22 cellular contexts compared by ENCODE assay signal in the genomic region with DNA sequence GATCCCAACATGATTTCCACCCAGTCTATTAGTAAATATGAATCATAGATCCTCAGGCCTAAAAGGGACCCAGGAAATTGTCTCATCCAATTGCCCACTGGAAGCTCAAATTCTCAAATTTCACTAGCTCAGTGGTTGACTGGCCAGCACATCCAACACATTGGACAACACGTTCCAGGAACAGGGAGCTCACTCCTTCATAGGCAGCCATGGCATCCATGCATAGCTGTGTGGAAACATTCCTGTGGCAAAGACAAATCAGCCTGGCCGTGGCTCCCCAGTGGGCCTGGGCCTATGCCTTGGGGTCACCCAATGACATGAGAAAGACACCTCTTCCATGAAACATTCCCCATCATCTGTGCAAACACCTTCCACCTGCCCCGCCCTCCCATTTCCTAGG.
DNase-seq lines count a peak whose midpoint lies in the region; ATAC-seq and TF ChIP-seq lines count a peak whose summit lies in the region.
"Had no signal": no experiment of that assay in that cellular context is flagged by ENCODE, and none has a peak within 500 bp of the region (broad histone marks: within the 10 kb centered on the region; RNA-seq: fewer than 3 reads in every experiment).

No MANE protein-coding gene starts in this region.

- H3K4me3 ChIP-seq in mammary epithelial cell (replicated peaks in 1 of 3; ENCODE audit: insufficient read depth in 1 of 3, low read depth in 2 of 3, low read length in 3 of 3) (no peak overlapping the region), mesenchymal stem cell (ENCODE audit: insufficient read depth in 1 of 2, low read depth in 1 of 2, low read length in 2 of 2) (no peak overlapping the region), MG63 (no peak overlapping the region), suprapubic skin (no peak overlapping the region)
- H3K4me3 ChIP-seq: heart right ventricle, lower lobe of right lung, prostate gland, testis had no signal

- no peak overlapping the region for H3K4ac ChIP-seq in mesenchymal stem cell (ENCODE audit: low read depth in 1 of 2, low read length in 2 of 2)

- dilution Hi-C loops in mammary epithelial cell (cut with HindIII; ENCODE audit: low sequenced_read_pairs) = no loop called here

- H3K23ac ChIP-seq in mesenchymal stem cell (ENCODE audit: low read length in 2 of 2) = no peak overlapping the region

- ATAC-seq in HG03280 (IDR thresholded peaks at IDR 0.05; ENCODE audit: unreplicated experiment) = no peak
- ATAC-seq: heart right ventricle, lower lobe of right lung, Right ventricle myocardium inferior had no signal

- H3K9ac ChIP-seq in mammary epithelial cell (ENCODE audit: insufficient read depth, low read length) (no peak overlapping the region), mesenchymal stem cell (ENCODE audit: low read length) (no peak overlapping the region)
- H3K9ac ChIP-seq: KMS-11 had no signal

- DNase-seq in AG08395 (ENCODE audit: low spot score) (peak; percentile 27), HCEC 1CT (peak; percentile 74), mammary epithelial cell (peak; percentile 20), mesenchymal stem cell (no peak), MG63 (no peak), suprapubic skin (ENCODE audit: low spot score in 2 of 2) (no peak)
- DNase-seq in activated T-cell treated with anti-CD3 and anti-CD28 coated beads, Interleukin-2, amount 50 U/mL, for 1 hour = no peak
- DNase-seq: activated B cell treated with CpG ODN at 0.5 μM for 24 hours; activated naive CD4-positive, alpha-beta T cell treated with Interleukin-2 at 50 U/mL for 16 hours; DMS153; GDM1; heart right ventricle; lower lobe of right lung; MV-4-11; NCI-H1436 treated with DMSO at 0.1 percent for 48 hours; stimulated activated CD4-positive, alpha-beta T cell treated with anti-CD3 and anti-CD28 coated beads, Interleukin-15, amount 100 ng/mL, for 24 hours; stimulated activated naive CD4-positive, alpha-beta T cell treated with Interleukin-2 at 50 U/mL for 16 hours; testis had no signal

- BruUV-seq in mammary epithelial cell (replicated peaks; lab: Mats Ljungman, UMichigan) = no TSS peak

- TF ChIP-seq POLR2A in suprapubic skin (IDR thresholded peaks at IDR 0.05) = no peak

- TF ChIP-seq EP300 in suprapubic skin (IDR thresholded peaks at IDR 0.05) = no peak

- WGBS in mammary epithelial cell (ENCODE audit: low coverage, missing lambda C conversion rate) = 100% methylated on average over 3 of the region's 3 CpGs
- WGBS in mesenchymal stem cell = 95% methylated on average over 3 of the region's 3 CpGs
- 91% methylated on average over 3 of the region's 3 CpGs for WGBS in suprapubic skin

- H2AFZ ChIP-seq in mammary epithelial cell (ENCODE audit: low read depth, low read length) (no peak overlapping the region), mesenchymal stem cell (ENCODE audit: low read depth, low read length) (no peak overlapping the region)

- peak overlapping the region; percentile 2 for H4K8ac ChIP-seq in mesenchymal stem cell (ENCODE audit: low read length)

- H3K27ac ChIP-seq in mammary epithelial cell (ENCODE audit: insufficient read depth, low read depth, low read length) = no peak overlapping the region
- no peak overlapping the region for H3K27ac ChIP-seq in mesenchymal stem cell (ENCODE audit: low read length, poor library complexity, severe bottlenecking)
- H3K27ac ChIP-seq in suprapubic skin = no peak overlapping the region
- H3K27ac ChIP-seq: heart right ventricle, KMS-11, lower lobe of right lung, prostate gland, testis had no signal

- H3K27me3 ChIP-seq in mammary epithelial cell (ENCODE audit: insufficient read depth, low read length) (no peaks in the 10 kb centered on the region), mesenchymal stem cell (ENCODE audit: control insufficient read depth in 1 of 2, insufficient read depth in 1 of 2, low read length in 2 of 2) (no peaks in the 10 kb centered on the region), MG63 (no peaks in the 10 kb centered on the region), suprapubic skin (no peaks in the 10 kb centered on the region)
- H3K27me3 ChIP-seq: heart right ventricle, testis had no signal

- TF ChIP-seq CTCF in mammary epithelial cell (conservative IDR thresholded peaks at IDR 0.05 in 1 of 2, IDR thresholded peaks at IDR 0.05 in 1 of 2; ENCODE audit: extremely low read depth in 1 of 2, insufficient read depth in 1 of 2, low read depth in 1 of 2, low read length in 2 of 2) (no peak), suprapubic skin (IDR thresholded peaks at IDR 0.05) (no peak)

- in situ Hi-C loops in mammary epithelial cell (cut with MboI; ENCODE audit: low sequenced_read_pairs in 2 of 2) = no loop called here

- H3K4me1 ChIP-seq in mammary epithelial cell (ENCODE audit: insufficient read depth, low read length) = peaks cover 29% of the 10 kb centered on the region
- H3K4me1 ChIP-seq in mesenchymal stem cell (ENCODE audit: control insufficient read depth, insufficient read depth, low read depth, low read length) = peaks cover 9% of the 10 kb centered on the region
- H3K4me1 ChIP-seq in suprapubic skin = peaks cover 32% of the 10 kb centered on the region
- H3K4me1 ChIP-seq: prostate gland had no signal

- H4K20me1 ChIP-seq in mammary epithelial cell (ENCODE audit: insufficient read depth, low read length) = no peaks in the 10 kb centered on the region

- peak overlapping the region in 1 of 2 experiments; percentile 35 for H3K14ac ChIP-seq in mesenchymal stem cell (ENCODE audit: low read length in 2 of 2)

- H3K36me3 ChIP-seq in mammary epithelial cell (ENCODE audit: insufficient read depth, low read length) (no peaks in the 10 kb centered on the region), mesenchymal stem cell (ENCODE audit: control insufficient read depth in 1 of 2, insufficient read depth in 2 of 2, low read depth in 1 of 2, low read length in 2 of 2) (no peaks in the 10 kb centered on the region), MG63 (no peaks in the 10 kb centered on the region), suprapubic skin (no peaks in the 10 kb centered on the region)
- H3K36me3 ChIP-seq: heart right ventricle, lower lobe of right lung, prostate gland had no signal

- no peaks in the 10 kb centered on the region for H3K9me3 ChIP-seq in mammary epithelial cell (replicated peaks; ENCODE audit: insufficient read depth, low read length)
- peaks cover 1% of the 10 kb centered on the region for H3K9me3 ChIP-seq in mesenchymal stem cell (ENCODE audit: control insufficient read depth, low read length)
- H3K9me3 ChIP-seq in MG63 = peaks cover 16% of the 10 kb centered on the region
- no peaks in the 10 kb centered on the region for H3K9me3 ChIP-seq in suprapubic skin
- H3K9me3 ChIP-seq: lower lobe of right lung, prostate gland, testis had no signal

- no peak overlapping the region for H2BK120ac ChIP-seq in mesenchymal stem cell (ENCODE audit: low read depth, low read length)

- peak overlapping the region; percentile 13 to 61 for H2BK12ac ChIP-seq in mesenchymal stem cell (ENCODE audit: low read length in 2 of 2)

- intact Hi-C loops in mammary epithelial cell (cut with micrococcal nuclease) = no loop called here

- H2BK15ac ChIP-seq in mesenchymal stem cell (ENCODE audit: low read depth, poor library complexity, severe bottlenecking) = no peak overlapping the region

- H2BK5ac ChIP-seq in mesenchymal stem cell (ENCODE audit: low read depth, low read length, poor library complexity, severe bottlenecking) = no peak overlapping the region

- H4K91ac ChIP-seq in mesenchymal stem cell (ENCODE audit: low read length) = peak overlapping the region; percentile 34

- H3K4me2 ChIP-seq in mammary epithelial cell (ENCODE audit: insufficient read depth, low read depth, low read length) (no peak overlapping the region), mesenchymal stem cell (ENCODE audit: low read length, poor library complexity, severe bottlenecking) (no peak overlapping the region)
- H3K4me2 ChIP-seq: KMS-11 had no signal

- H3K79me2 ChIP-seq in mammary epithelial cell (ENCODE audit: insufficient read depth, low read length) = no peaks in the 10 kb centered on the region

- peak overlapping the region in 1 of 2 experiments; percentile 46 for H3K18ac ChIP-seq in mesenchymal stem cell (ENCODE audit: low read depth in 1 of 2, low read length in 2 of 2)

- CTCF ChIA-PET in mammary epithelial cell (lab: Charles Lee; ENCODE audit: low non-redundant PET) = interaction anchor here (0.6 kb wide), 1 partner anchor 40 kb away, joined by 10 read pairs; no protein-coding TSS in a partner anchor

- no peak overlapping the region for H2AK5ac ChIP-seq in mesenchymal stem cell (ENCODE audit: low read length, severe bottlenecking)

- H3K79me1 ChIP-seq in mesenchymal stem cell (replicated peaks; ENCODE audit: low read length, poor library complexity, severe bottlenecking) = no peaks in the 10 kb centered on the region

Comparison
In these comparisons a context has a peak if more than half of its experiments do, and no peak if none do; other contexts are left out.
1. DNase-seq: peak in AG08395 (single experiment), HCEC 1CT (single experiment) and mammary epithelial cell (single experiment); none in mesenchymal stem cell (single experiment), MG63 (single experiment), suprapubic skin (0 of 2) and activated T-cell treated with anti-CD3 and anti-CD28 coated beads, Interleukin-2, amount 50 U/mL, for 1 hour (single experiment).